8 cellular contexts compared by ENCODE assay signal in genomic region chr14:106268013-106268727, GRCh38.
DNase-seq lines count a peak whose midpoint lies in the region; ATAC-seq and TF ChIP-seq lines count a peak whose summit lies in the region.

No MANE protein-coding gene starts in this region.

- TF ChIP-seq CTCF in GM12873 (IDR thresholded peaks at IDR 0.05; ENCODE audit: insufficient read depth, low read depth, low read length, missing control alignments): peak; percentile 49

- ATAC-seq in activated T-helper 17 cell treated with anti-CD3 and anti-CD28 coated beads, Interleukin-2, amount 50 U/mL, for 72 hours (replicated peaks): peak; percentile 43
- no peak for ATAC-seq in GM19452 (IDR thresholded peaks at IDR 0.05; ENCODE audit: unreplicated experiment)
- ATAC-seq in GM19463 (IDR thresholded peaks at IDR 0.05; ENCODE audit: unreplicated experiment): no peak

- no peaks in the 10 kb centered on the region for H3K36me3 Mint-ChIP-seq in activated T-helper 17 cell treated with anti-CD3 and anti-CD28 coated beads, Interleukin-2, amount 50 U/mL, for 72 hours (ENCODE audit: low read depth)

- no peaks in the 10 kb centered on the region for H3K9me3 Mint-ChIP-seq in activated T-helper 17 cell treated with anti-CD3 and anti-CD28 coated beads, Interleukin-2, amount 50 U/mL, for 72 hours

- H3K4me3 Mint-ChIP-seq in activated T-helper 17 cell treated with anti-CD3 and anti-CD28 coated beads, Interleukin-2, amount 50 U/mL, for 72 hours: no peak overlapping the region

- no peak overlapping the region for H3K27ac Mint-ChIP-seq in activated T-helper 17 cell treated with anti-CD3 and anti-CD28 coated beads, Interleukin-2, amount 50 U/mL, for 72 hours

- DNase-seq in OCI-M1 (lab: John Stamatoyannopoulos, UW) (peak; percentile 7), dedifferentiated amniotic fluid mesenchymal stem cell (ENCODE audit: extremely low spot score) (no peak), midbrain (lab: John Stamatoyannopoulos, UW) (no peak)
- peak; percentile 36 to 90 (median 79) for DNase-seq in stimulated activated CD4-positive, alpha-beta T cell treated with anti-CD3 and anti-CD28 coated beads, TNF-alpha, amount 100 ng/mL, for 24 hours (ENCODE audit: low read depth in 3 of 3)

- H3K27me3 Mint-ChIP-seq in activated T-helper 17 cell treated with anti-CD3 and anti-CD28 coated beads, Interleukin-2, amount 50 U/mL, for 72 hours: peaks cover 26% of the 10 kb centered on the region

- H3K4me1 Mint-ChIP-seq in activated T-helper 17 cell treated with anti-CD3 and anti-CD28 coated beads, Interleukin-2, amount 50 U/mL, for 72 hours: no peaks in the 10 kb centered on the region

Comparison
In these comparisons a context has a peak if more than half of its experiments do, and no peak if none do; other contexts are left out.
1. DNase-seq: peak in OCI-M1 (single experiment) and stimulated activated CD4-positive, alpha-beta T cell treated with anti-CD3 and anti-CD28 coated beads, TNF-alpha, amount 100 ng/mL, for 24 hours (3 of 3); none in dedifferentiated amniotic fluid mesenchymal stem cell (single experiment) and midbrain (single experiment).